ENCODE assay signal across 9 cellular contexts in genomic region chr19:53882391-53883050, GRCh38. TPM values are rescaled to one million over a fixed set of nuclear protein-coding genes. Genes with fewer than 3 reads are reported as not detected.
DNase-seq lines count a peak whose midpoint lies in the region; ATAC-seq and TF ChIP-seq lines count a peak whose summit lies in the region.
"Had no signal": no experiment of that assay in that cellular context is flagged by ENCODE, and none has a peak within 500 bp of the region (broad histone marks: within the 10 kb centered on the region; RNA-seq: fewer than 3 reads in every experiment).

No MANE protein-coding gene starts in this region.

- no peak overlapping the region for H2AFZ ChIP-seq in SK-N-SH (ENCODE audit: low read depth)
- no peak overlapping the region for H2AFZ ChIP-seq in MM.1S (ENCODE audit: low read length)

- H3K36me3 ChIP-seq in SK-N-SH (replicated peaks in 1 of 2; ENCODE audit: control insufficient read depth in 1 of 2, insufficient read depth in 2 of 2, low read length in 1 of 2) (no peaks in the 10 kb centered on the region), neutrophil (no peaks in the 10 kb centered on the region), MM.1S (replicated peaks; ENCODE audit: insufficient read depth, low read length) (no peaks in the 10 kb centered on the region)

- no peaks in the 10 kb centered on the region for H3K9me3 ChIP-seq in SK-N-SH
- H3K9me3 ChIP-seq in neutrophil, result no peaks in the 10 kb centered on the region
- H3K9me3 ChIP-seq in MM.1S (replicated peaks; ENCODE audit: insufficient read depth, low read length), result no peaks in the 10 kb centered on the region
- H3K9me3 ChIP-seq: psoas muscle had no signal

- TF ChIP-seq CTCF in SK-N-SH (IDR thresholded peaks at IDR 0.05) (no peak), neutrophil (IDR thresholded peaks at IDR 0.05) (no peak), MM.1S (IDR thresholded peaks at IDR 0.05; ENCODE audit: low read length) (no peak)

- no peaks in the 10 kb centered on the region for H3K9me2 ChIP-seq in SK-N-SH
- no peaks in the 10 kb centered on the region for H3K9me2 ChIP-seq in MM.1S (replicated peaks; ENCODE audit: insufficient read depth, low read length)

- no peak overlapping the region for H3K9ac ChIP-seq in SK-N-SH
- no peak overlapping the region for H3K9ac ChIP-seq in MM.1S (ENCODE audit: low read length)

- peaks cover 0 to 14% of the 10 kb centered on the region in 2 experiments; a peak in 1 of 4 replicates for H3K4me1 ChIP-seq in SK-N-SH (ENCODE audit: control insufficient read depth in 1 of 2, insufficient read depth in 2 of 2, low read depth in 1 of 2, low read length in 1 of 2)
- H3K4me1 ChIP-seq in neutrophil (ENCODE audit: control insufficient read depth in 1 of 2, insufficient read depth in 1 of 2, low read depth in 1 of 2, low read length in 1 of 2), result peaks cover 38 to 39% of the 10 kb centered on the region in 2 experiments
- H3K4me1 ChIP-seq in MM.1S (ENCODE audit: low read length), result no peaks in the 10 kb centered on the region
- H3K4me1 ChIP-seq: psoas muscle had no signal

- H3F3A ChIP-seq in SK-N-SH (replicated peaks; ENCODE audit: insufficient read depth), result peaks cover 13% of the 10 kb centered on the region
- no peaks in the 10 kb centered on the region for H3F3A ChIP-seq in MM.1S (ENCODE audit: insufficient read depth, low read length)

- POLR2A ChIA-PET in SK-N-SH (lab: Yijun Ruan, JAX), result no interaction called here

- CTCF ChIA-PET in SK-N-SH (lab: Yijun Ruan, JAX), result interaction anchor here (0.7 to 2.2 kb wide), 11 partner anchors 12 to 147 kb away, joined by 3 to 10 read pairs (median 4); no protein-coding TSS in a partner anchor

- no peak overlapping the region for H3K27ac ChIP-seq in SK-N-SH (ENCODE audit: low read depth in 2 of 2, low read length in 1 of 2)
- peak overlapping the region; percentile 1 for H3K27ac ChIP-seq in neutrophil
- H3K27ac ChIP-seq in MM.1S (ENCODE audit: low read length), result no peak overlapping the region
- H3K27ac ChIP-seq: psoas muscle had no signal

- no peak for TF ChIP-seq EP300 in SK-N-SH (IDR thresholded peaks at IDR 0.05; ENCODE audit: borderline replicate concordance in 1 of 2, low read depth in 1 of 2, low read length in 1 of 2)

- TF ChIP-seq RAD21 in SK-N-SH (IDR thresholded peaks at IDR 0.05; ENCODE audit: low read length), result no peak

- no peaks in the 10 kb centered on the region for H4K20me1 ChIP-seq in SK-N-SH (ENCODE audit: insufficient read depth)
- no peaks in the 10 kb centered on the region for H4K20me1 ChIP-seq in MM.1S (ENCODE audit: insufficient read depth, low read length)

- H3K4me3 ChIP-seq in SK-N-SH (ENCODE audit: low read depth in 2 of 2, low read length in 1 of 2), result peak overlapping the region; percentile 42 to 47
- H3K4me3 ChIP-seq in neutrophil (ENCODE audit: low read depth in 1 of 2, low read length in 1 of 2), result peak overlapping the region; percentile 48 to 60
- no peak overlapping the region for H3K4me3 ChIP-seq in MM.1S (ENCODE audit: low read length)

- H3K79me2 ChIP-seq in SK-N-SH (ENCODE audit: insufficient read depth) (no peaks in the 10 kb centered on the region), MM.1S (ENCODE audit: low read length) (no peaks in the 10 kb centered on the region)

- H3K27me3 ChIP-seq in SK-N-SH (ENCODE audit: insufficient read depth) (peaks cover 36% of the 10 kb centered on the region), neutrophil (peaks cover 67% of the 10 kb centered on the region), MM.1S (replicated peaks; ENCODE audit: insufficient read depth, low read length) (peaks cover 12% of the 10 kb centered on the region)

- 8% methylated on average over 17 of the region's 18 CpGs for WGBS in SK-N-SH (ENCODE audit: low lambda C conversion rate)

- H3K4me2 ChIP-seq in SK-N-SH (peak overlapping the region; percentile 79), MM.1S (ENCODE audit: low read depth, low read length) (no peak overlapping the region)

- ATAC-seq in SK-N-SH treated with all-trans-retinoic acid at 6 μM for 48 hours, result no peak

- DNase-seq in SK-N-SH, result no peak
- DNase-seq in NCI-H69 (lab: John Stamatoyannopoulos, UW), result peak; percentile 16
- peak; percentile 0 for DNase-seq in epidermal melanocyte (ENCODE audit: insufficient read length, low spot score)
- no peak for DNase-seq in retina
- DNase-seq in ecto neural progenitor cell (ENCODE audit: low spot score), result no peak
- no peak for DNase-seq in MM.1S

TF ChIP-seq in SK-N-SH, 30 proteins besides CTCF, POLR2A, EP300 and RAD21 (continues in another document):
- TF ChIP-seq RCOR1 (IDR thresholded peaks at IDR 0.05; ENCODE audit: low read length), result no peak
- no peak for TF ChIP-seq ZBTB33 (IDR thresholded peaks at IDR 0.05; ENCODE audit: borderline replicate concordance, low read depth)
- no peak for TF ChIP-seq JUND (IDR thresholded peaks at IDR 0.05)
- no peak for TF ChIP-seq FOXM1 (IDR thresholded peaks at IDR 0.05; ENCODE audit: low read depth)
- no peak for TF ChIP-seq MXI1 (IDR thresholded peaks at IDR 0.05; ENCODE audit: low read depth, low read length)
- TF ChIP-seq MEF2A (IDR thresholded peaks at IDR 0.05; ENCODE audit: borderline replicate concordance, low read depth), result no peak
- no peak for TF ChIP-seq TEAD4 (IDR thresholded peaks at IDR 0.05; ENCODE audit: borderline replicate concordance, insufficient read depth)
- TF ChIP-seq USF2 (IDR thresholded peaks at IDR 0.05; ENCODE audit: borderline replicate concordance, low read depth, low read length), result no peak

TF ChIP-seq in SK-N-SH treated with all-trans-retinoic acid at 6 μM for 48 hours, 23 proteins besides CTCF, POLR2A, EP300 and RAD21:
- TF ChIP-seq TCF4 (CRISPR knock-in tag; IDR thresholded peaks at IDR 0.05; ENCODE audit: borderline replicate concordance), result no peak
- TF ChIP-seq PPARA (CRISPR knock-in tag; IDR thresholded peaks at IDR 0.05; ENCODE audit: borderline replicate concordance), result no peak
- no peak for TF ChIP-seq TOX (CRISPR knock-in tag; IDR thresholded peaks at IDR 0.05; ENCODE audit: borderline replicate concordance)
- TF ChIP-seq ZNF8 (CRISPR knock-in tag; IDR thresholded peaks at IDR 0.05), result no peak
- no peak for TF ChIP-seq CREB5 (CRISPR knock-in tag; IDR thresholded peaks at IDR 0.05; ENCODE audit: low read depth)
- no peak for TF ChIP-seq CSDC2 (CRISPR knock-in tag; IDR thresholded peaks at IDR 0.05)
- no peak for TF ChIP-seq RARB (CRISPR knock-in tag; IDR thresholded peaks at IDR 0.05)
- no peak for TF ChIP-seq ESRRG (CRISPR knock-in tag; IDR thresholded peaks at IDR 0.05)
- TF ChIP-seq CSRNP3 (CRISPR knock-in tag; IDR thresholded peaks at IDR 0.05), result no peak
TF ChIP-seq in SK-N-SH treated with all-trans-retinoic acid at 6 μM for 48 hours: peak in this region for 0.

RNA-seq across cellular contexts. Expression of gene PRKCG, which starts 0.5 kb away (rescaled TPM):
- 0.08 and 0.26 TPM in 2 replicates for polyA plus RNA-seq in SK-N-SH (2012; rRNA removed)
- polyA plus RNA-seq in SK-N-SH (2012; cell fraction: cytosol; rRNA removed), result 0.03 and 0.07 TPM in 2 replicates
- polyA plus RNA-seq in SK-N-SH (2012; cell fraction: nucleus; rRNA removed), result 1.2 and 1.4 TPM in 2 replicates

RNA-seq across cellular contexts. Expression of gene MYADM, which starts 14.8 kb away (rescaled TPM):
- polyA plus RNA-seq in SK-N-SH (2012; rRNA removed), result 28.3 and 38.7 TPM in 2 replicates
- 23.0 and 25.4 TPM in 2 replicates for polyA plus RNA-seq in SK-N-SH (2012; cell fraction: cytosol; rRNA removed)
- polyA plus RNA-seq in SK-N-SH (2012; cell fraction: nucleus; rRNA removed), result 49.8 and 50.7 TPM in 2 replicates

RNA-seq across cellular contexts. Expression of gene CACNG7, which starts 26.6 kb away (rescaled TPM):
- polyA plus RNA-seq in SK-N-SH (2012; rRNA removed), result 25.7 and 30.7 TPM in 2 replicates
- 18.5 and 29.5 TPM in 2 replicates for polyA plus RNA-seq in SK-N-SH (2012; cell fraction: cytosol; rRNA removed)
- polyA plus RNA-seq in SK-N-SH (2012; cell fraction: nucleus; rRNA removed), result 34.0 and 43.1 TPM in 2 replicates

RNA-seq across cellular contexts. Expression of gene NLRP12, which starts 58.4 kb away (rescaled TPM):
- 0.02 and 0.05 TPM in 2 replicates for polyA plus RNA-seq in SK-N-SH (2012; rRNA removed)
- 0.01 TPM in 2 replicates for polyA plus RNA-seq in SK-N-SH (2012; cell fraction: cytosol; rRNA removed)
- polyA plus RNA-seq in SK-N-SH (2012; cell fraction: nucleus; rRNA removed), result 0.05 TPM in 1 of 2 replicates, not detected in the other

Comparison
In these comparisons a context has a peak if more than half of its experiments do, and no peak if none do; other contexts are left out.
1. DNase-seq: peak in NCI-H69 (single experiment) and epidermal melanocyte (single experiment); none in SK-N-SH (single experiment), retina (single experiment), ecto neural progenitor cell (single experiment) and MM.1S (single experiment).